In the genomic region with DNA sequence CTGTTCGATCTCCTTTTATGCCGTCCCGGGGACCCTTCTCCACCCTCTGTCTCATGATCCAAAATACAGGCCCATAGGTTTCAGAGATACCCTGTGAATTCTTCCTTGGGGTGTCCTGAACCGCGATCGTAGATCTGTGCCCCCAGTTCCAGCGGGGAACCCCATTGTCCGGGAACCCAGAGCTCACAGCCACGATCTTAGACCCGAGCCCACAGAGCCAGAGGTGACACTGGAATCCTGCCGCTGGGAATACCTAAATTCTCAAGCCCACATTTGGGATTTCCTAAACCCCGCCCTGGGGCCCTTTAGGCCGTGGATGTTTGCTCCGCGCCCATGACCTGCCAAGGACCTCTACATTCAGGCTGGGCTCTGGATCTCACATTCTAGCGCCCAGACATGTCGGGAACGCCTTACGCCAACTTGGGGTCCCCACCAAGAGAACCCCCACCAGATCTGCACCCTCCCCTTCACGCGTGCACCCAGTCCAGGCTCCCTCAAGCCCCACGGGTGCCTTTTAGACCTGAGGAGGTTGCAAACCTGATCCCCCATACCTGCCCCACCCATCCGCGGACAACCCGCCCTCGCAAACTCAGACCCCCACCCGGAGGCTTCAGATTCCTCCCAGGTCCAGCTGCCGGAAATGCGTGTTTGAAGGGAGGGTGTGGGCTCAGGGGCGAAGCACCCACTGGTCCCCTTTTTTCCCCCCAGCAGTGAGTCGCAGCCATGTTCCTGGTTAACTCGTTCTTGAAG, we compare ENCODE assay signal across 8 cellular contexts. TPM values are rescaled to one million over a fixed set of nuclear protein-coding genes. Genes with fewer than 3 reads are reported as not detected.
DNase-seq lines count a peak whose midpoint lies in the region; ATAC-seq and TF ChIP-seq lines count a peak whose summit lies in the region.

No MANE protein-coding gene starts in this region.

- no peak for TF ChIP-seq EP300 in ovary (IDR thresholded peaks at IDR 0.05)

- H4K20me1 ChIP-seq in PC-3 (ENCODE audit: low read length), result peaks cover 7% of the 10 kb centered on the region; the same call in 1 of the 2 replicates

- H3K9me3 Mint-ChIP-seq in activated naive CD4-positive, alpha-beta T cell treated with anti-CD3 and anti-CD28 coated beads, Interleukin-2, amount 50 U/mL, for 24 hours, result no peaks in the 10 kb centered on the region

- CTCF ChIA-PET in PC-3 (lab: Charles Lee), result no interaction called here

- H3K27me3 Mint-ChIP-seq in activated naive CD4-positive, alpha-beta T cell treated with anti-CD3 and anti-CD28 coated beads, Interleukin-2, amount 50 U/mL, for 24 hours, result no peaks in the 10 kb centered on the region

- peaks cover 8% of the 10 kb centered on the region for H3K36me3 Mint-ChIP-seq in activated naive CD4-positive, alpha-beta T cell treated with anti-CD3 and anti-CD28 coated beads, Interleukin-2, amount 50 U/mL, for 24 hours

- POLR2A ChIA-PET in PC-3 (lab: Charles Lee; ENCODE audit: unreplicated experiment), result no interaction called here

- intact Hi-C loops in PC-3 (cut with micrococcal nuclease) (loop anchor here (2.0 kb wide), 1 partner anchor 14 kb away; no protein-coding TSS in a partner anchor), Right ventricle myocardium inferior (cut with DNase I) (loop anchor here (1.0 kb wide), 1 partner anchor 12 kb away; a partner anchor contains a TSS), ovary (cut with DNase I) (no loop called here)

- peak overlapping the region; percentile 94 for H3K4me2 ChIP-seq in PC-3 (ENCODE audit: low read length)

- DNase-seq in activated gamma-delta T cell treated with Interleukin-2 at 50 U/mL for 16 hours (peak; percentile 36), activated gamma-delta T cell (lab: John Stamatoyannopoulos, UW) (no peak), HUDEP-2 (lab: John Stamatoyannopoulos, UW; ENCODE audit: unreplicated experiment in 76 of 76) (peak in 54 of 76 experiments; percentile 16 to 92 (median 58)), PC-3 (peak; percentile 64), Right ventricle myocardium inferior (ENCODE audit: missing footprints) (no peak), ovary (peak; percentile 65 to 75 (median 68)), pons (ENCODE audit: low spot score) (no peak)

- TSS peak; percentile 96 for BruUV-seq in PC-3 (replicated peaks; lab: Mats Ljungman, UMichigan)

- H3F3A ChIP-seq in PC-3 (ENCODE audit: low read length, unreplicated experiment), result no peaks in the 10 kb centered on the region

- H3K36me3 ChIP-seq in PC-3 (ENCODE audit: low read depth, low read length), result peaks cover 12% of the 10 kb centered on the region
- H3K36me3 ChIP-seq in ovary, result no peaks in the 10 kb centered on the region

- ATAC-seq in PC-3, result peak; percentile 20
- peak; percentile 12 for ATAC-seq in Right ventricle myocardium inferior

- peak overlapping the region; percentile 21; the same call in 1 of the 2 replicates for H2AFZ ChIP-seq in PC-3 (ENCODE audit: low read length)

- peak overlapping the region; percentile 95 for H3K27ac Mint-ChIP-seq in activated naive CD4-positive, alpha-beta T cell treated with anti-CD3 and anti-CD28 coated beads, Interleukin-2, amount 50 U/mL, for 24 hours

- H3K4me3 Mint-ChIP-seq in activated naive CD4-positive, alpha-beta T cell treated with anti-CD3 and anti-CD28 coated beads, Interleukin-2, amount 50 U/mL, for 24 hours, result peak overlapping the region; percentile 87

- no peaks in the 10 kb centered on the region for H3K27me3 ChIP-seq in PC-3 (ENCODE audit: low read length)
- H3K27me3 ChIP-seq in ovary, result no peaks in the 10 kb centered on the region

- H3K4me1 Mint-ChIP-seq in activated naive CD4-positive, alpha-beta T cell treated with anti-CD3 and anti-CD28 coated beads, Interleukin-2, amount 50 U/mL, for 24 hours, result peaks cover 17% of the 10 kb centered on the region

- H3K9ac ChIP-seq in PC-3 (ENCODE audit: low read length), result peak overlapping the region; percentile 100

- TF ChIP-seq CTCF in PC-3 (conservative IDR thresholded peaks at IDR 0.05; ENCODE audit: low read depth, low read length), result no peak
- TF ChIP-seq CTCF in ovary (IDR thresholded peaks at IDR 0.05), result no peak

- no peak for TF ChIP-seq POLR2A in ovary (IDR thresholded peaks at IDR 0.05)

- H3K27ac ChIP-seq in PC-3 (ENCODE audit: low read length) (peak overlapping the region; percentile 99), ovary (peak overlapping the region; percentile 89 to 96)

- H3K4me3 ChIP-seq in PC-3 (ENCODE audit: low read length) (peak overlapping the region; percentile 94), ovary (peak overlapping the region; percentile 94)

- H3K4me1 ChIP-seq in PC-3 (ENCODE audit: insufficient read depth, low read length), result peaks cover 34% of the 10 kb centered on the region
- H3K4me1 ChIP-seq in ovary (ENCODE audit: insufficient read depth), result peaks cover 6% of the 10 kb centered on the region

- no peaks in the 10 kb centered on the region for H3K9me2 ChIP-seq in PC-3 (replicated peaks; ENCODE audit: low read length)

- WGBS in ovary, 3 donors, result 0 to 1% (median 0%) methylated on average over 30 to 32 of the region's 32 CpGs

- H3K9me3 ChIP-seq in PC-3 (ENCODE audit: low read length) (no peaks in the 10 kb centered on the region), ovary (no peaks in the 10 kb centered on the region)

- H3K79me2 ChIP-seq in PC-3 (ENCODE audit: low read length), result peaks cover 34% of the 10 kb centered on the region

RNA-seq across cellular contexts. Expression of a gene that starts 0.6 kb away (rescaled TPM):
- 329 and 339 TPM in 2 replicates for total RNA-seq in PC-3 (2014; rRNA removed)
- total RNA-seq in Right ventricle myocardium inferior, result 854 TPM
- total RNA-seq in ovary, result 100 to 1,000 TPM in 6 of 7 donors, 10 to 100 TPM in 1; 69.4 to 571 (median 488) TPM
- polyA plus RNA-seq in ovary, result 100 to 1,000 TPM; 424 to 783 TPM

RNA-seq across cellular contexts. Expression of a gene that starts 11.8 kb away (rescaled TPM):
- total RNA-seq in PC-3 (2014; rRNA removed) (not detected in 2 replicates), Right ventricle myocardium inferior (3,337 TPM), ovary (10 to 100 TPM; 39.9 to 81.4 (median 56.7) TPM)
- 10 to 100 TPM; 31.4 to 36.0 TPM for polyA plus RNA-seq in ovary

RNA-seq across cellular contexts. Expression of a gene that starts 25.2 kb away (rescaled TPM):
- total RNA-seq in PC-3 (2014; rRNA removed) (260 and 332 TPM in 2 replicates), Right ventricle myocardium inferior (114 TPM), ovary (100 to 1,000 TPM in 6 of 7 donors, 10 to 100 TPM in 1; 94.3 to 160 (median 144) TPM)
- polyA plus RNA-seq in ovary, result 100 to 1,000 TPM; 124 to 175 TPM

RNA-seq across cellular contexts. Expression of a gene that starts 25.8 kb away (rescaled TPM):
- total RNA-seq in PC-3 (2014; rRNA removed), result 191 and 250 TPM in 2 replicates
- 145 TPM for total RNA-seq in Right ventricle myocardium inferior
- total RNA-seq in ovary, result 10 to 100 TPM; 61.4 to 84.8 (median 70.0) TPM
- polyA plus RNA-seq in ovary, result 10 to 100 TPM; 49.4 to 73.8 TPM

RNA-seq across cellular contexts. Expression of a gene that starts 29.5 kb away (rescaled TPM):
- not detected in 2 replicates for total RNA-seq in PC-3 (2014; rRNA removed)
- not detected for total RNA-seq in Right ventricle myocardium inferior
- not detected for total RNA-seq in ovary
- polyA plus RNA-seq in ovary, result not detected

Comparison
In these comparisons a context has a peak if more than half of its experiments do, and no peak if none do; other contexts are left out.
1. DNase-seq: peak in activated gamma-delta T cell treated with Interleukin-2 at 50 U/mL for 16 hours (single experiment), HUDEP-2 (54 of 76), PC-3 (single experiment) and ovary (5 of 5); none in activated gamma-delta T cell (single experiment), Right ventricle myocardium inferior (single experiment) and pons (single experiment).
2. RNA of a gene that starts 11.8 kb away (total RNA-seq): 3,337 TPM in Right ventricle myocardium inferior (single experiment) and 39.9 to 81.4 TPM in ovary; not detected in PC-3; every median in the first group is over 10 times any median in the second.
3. intact Hi-C loops: an anchor here in PC-3 (2.0 kb wide) and Right ventricle myocardium inferior (1.0 kb wide); none called in ovary.